ENCODE assay signal across 15 cellular contexts in the genomic region with DNA sequence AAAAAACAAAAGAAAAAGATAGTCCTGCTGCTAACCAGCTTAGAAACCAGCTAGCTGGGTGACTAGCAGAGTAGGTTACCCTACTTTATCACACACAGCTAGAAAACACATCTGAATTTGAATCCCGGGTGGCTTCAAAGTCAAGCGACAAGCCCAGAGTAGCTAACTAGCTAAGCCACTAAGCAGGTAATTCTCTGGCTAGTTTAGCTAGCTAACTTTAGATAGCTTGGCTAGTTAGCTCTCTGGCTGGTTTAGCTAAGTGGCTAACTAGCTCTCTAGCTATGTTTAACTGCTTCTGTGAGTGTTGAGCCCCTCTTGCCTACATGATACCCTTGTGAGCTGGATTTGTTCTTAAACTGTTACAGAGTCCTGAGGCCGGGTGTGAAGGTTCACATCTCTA. TPM values are rescaled to one million over a fixed set of nuclear protein-coding genes. Genes with fewer than 3 reads are reported as not detected.
"Had no signal": no experiment of that assay in that cellular context is flagged by ENCODE, and none has a peak within 500 bp of the region (broad histone marks: within the 10 kb centered on the region; RNA-seq: fewer than 3 reads in every experiment).

No MANE protein-coding gene starts in this region.

- DNase-seq: activated CD4-positive, alpha-beta T cell treated with anti-CD3 and anti-CD28 coated beads for 1 hour; activated CD4-positive, alpha-beta T cell treated with anti-CD3 and anti-CD28 coated beads, Interleukin-2, amount 50 U/mL, for 48 hours; activated gamma-delta T cell; activated T-cell treated with anti-CD3 and anti-CD28 coated beads, Interleukin-2, amount 50 U/mL, for 4 hours; naive B cell; psoas muscle; stimulated activated CD4-positive, alpha-beta T cell treated with anti-CD3 and anti-CD28 coated beads, Interleukin-4, amount 100 ng/mL, for 1 hour; stimulated activated CD8-positive, alpha-beta memory T cell treated with anti-CD3 and anti-CD28 coated beads, Interleukin-4, amount 100 ng/mL, for 48 hours had no signal

- ATAC-seq: activated T-cell treated with anti-CD3 and anti-CD28 coated beads, Interleukin-2, amount 50 U/mL, for 4 hours; gastroesophageal sphincter; sciatic nerve had no signal

- H3K36me3 ChIP-seq: neutrophil had no signal

- H3K4me3 ChIP-seq: gastroesophageal sphincter, psoas muscle had no signal

- H3K4me1 ChIP-seq: gastroesophageal sphincter, psoas muscle had no signal

- H3K9me3 ChIP-seq: neutrophil, psoas muscle had no signal

- H3K27ac ChIP-seq: gastroesophageal sphincter, neutrophil, psoas muscle had no signal

RNA-seq across cellular contexts. Expression of gene IZUMO2, which starts 52.7 kb away (rescaled TPM):
- total RNA-seq: activated T-cell treated with anti-CD3 and anti-CD28 coated beads, Interleukin-2, amount 50 U/mL, for 4 hours; gastroesophageal sphincter; kidney epithelial cell; liver; psoas muscle; sciatic nerve; SK-MEL-5 had no signal
- polyA plus RNA-seq: liver, psoas muscle, thymus had no signal
